15 cellular contexts compared by ENCODE assay signal in the genomic region with DNA sequence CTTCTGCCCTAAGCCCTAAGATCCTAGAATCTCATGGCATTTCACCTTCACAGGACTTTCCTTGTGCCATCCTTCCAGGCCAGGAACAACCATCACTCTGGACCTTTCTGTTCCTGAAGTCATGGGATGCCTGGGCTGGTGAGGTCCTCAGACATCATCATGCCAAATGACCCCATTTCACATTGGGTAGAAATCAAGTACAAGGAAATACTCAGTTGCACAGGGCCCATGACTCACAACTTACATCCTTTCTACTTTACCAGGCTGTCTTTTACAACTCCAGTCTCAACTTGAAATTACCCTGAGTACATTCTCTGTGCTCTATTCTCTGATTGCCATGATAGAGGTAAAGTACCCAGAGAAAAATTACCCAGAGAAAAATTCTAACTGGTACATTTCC.
DNase-seq lines count a peak whose midpoint lies in the region; ATAC-seq, FAIRE-seq and TF ChIP-seq lines count a peak whose summit lies in the region.
"Had no signal": no experiment of that assay in that cellular context is flagged by ENCODE, and none has a peak within 500 bp of the region (broad histone marks: within the 10 kb centered on the region; RNA-seq: fewer than 3 reads in every experiment).

No MANE protein-coding gene starts in this region.

- TF ChIP-seq CTCF in epithelial cell of proximal tubule (conservative IDR thresholded peaks at IDR 0.05; ENCODE audit: low read depth, low read length), result no peak

- POLR2A ChIA-PET in T-cell (lab: Charles Lee), result no interaction called here

- H3K4me3 ChIP-seq in GM23248 (no peak overlapping the region), epithelial cell of proximal tubule (ENCODE audit: low read depth, low read length) (no peak overlapping the region), small intestine (ENCODE audit: low read depth in 1 of 2, low read length in 2 of 2) (no peak overlapping the region)
- H3K4me3 ChIP-seq: BLaER1 treated with 17β-estradiol and CSF1 and Interleukin-3, amounts not matched to agents 10 nM and 100 nM; GM12878; testis had no signal

- no peaks in the 10 kb centered on the region for H3K27me3 ChIP-seq in GM23248 (replicated peaks; ENCODE audit: insufficient read depth)
- no peaks in the 10 kb centered on the region for H3K27me3 ChIP-seq in small intestine (ENCODE audit: control insufficient read depth in 2 of 2, insufficient read depth in 2 of 2, low read length in 2 of 2)
- H3K27me3 ChIP-seq: BLaER1 treated with 17β-estradiol and CSF1 and Interleukin-3, amounts not matched to agents 10 nM and 100 nM; testis had no signal

- no peak overlapping the region for H3K4me3 Mint-ChIP-seq in T-cell

- no peaks in the 10 kb centered on the region for H3K36me3 ChIP-seq in GM23248 (ENCODE audit: low read depth)
- H3K36me3 ChIP-seq in small intestine (ENCODE audit: control insufficient read depth in 2 of 2, insufficient read depth in 2 of 2, low read length in 2 of 2), result no peaks in the 10 kb centered on the region
- H3K36me3 ChIP-seq: BLaER1 treated with 17β-estradiol and CSF1 and Interleukin-3, amounts not matched to agents 10 nM and 100 nM had no signal

- H4K20me1 ChIP-seq in GM23248 (ENCODE audit: insufficient read depth), result no peaks in the 10 kb centered on the region
- H4K20me1 ChIP-seq: BLaER1 treated with 17β-estradiol and CSF1 and Interleukin-3, amounts not matched to agents 10 nM and 100 nM had no signal

- H3K36me3 Mint-ChIP-seq in T-cell, result no peaks in the 10 kb centered on the region

- H3K4me1 ChIP-seq in GM23248 (ENCODE audit: insufficient read depth), result no peaks in the 10 kb centered on the region
- peaks cover 6 to 7% of the 10 kb centered on the region in 2 donors for H3K4me1 ChIP-seq in small intestine (ENCODE audit: control insufficient read depth in 2 of 2, insufficient read depth in 1 of 2, low read depth in 1 of 2, low read length in 1 of 2)
- H3K4me1 ChIP-seq: testis had no signal

- H3K9me3 ChIP-seq in GM23248 (ENCODE audit: low read depth) (no peaks in the 10 kb centered on the region), small intestine (ENCODE audit: control insufficient read depth, low read depth) (no peaks in the 10 kb centered on the region)
- H3K9me3 ChIP-seq: testis had no signal

- H3K9me2 ChIP-seq in GM23248 (ENCODE audit: insufficient read depth), result no peaks in the 10 kb centered on the region

- H3K4me2 ChIP-seq in GM23248 (ENCODE audit: unreplicated experiment), result no peak overlapping the region

- DNase-seq in GM23248 (peak; percentile 38), T-cell (no peak), epithelial cell of proximal tubule (ENCODE audit: low read depth) (peak; percentile 22), small intestine (peak; percentile 35), foreskin melanocyte (no peak), amygdala (lab: John Stamatoyannopoulos, UW) (no peak)
- DNase-seq: activated CD4-positive, alpha-beta T cell treated with anti-CD3 and anti-CD28 coated beads, Interleukin-2, amount 50 U/mL, for 4 hours; left cardiac atrium; MM.1S; NCI-H774 had no signal

- no peaks in the 10 kb centered on the region for H3K79me2 ChIP-seq in GM23248 (ENCODE audit: insufficient read depth)

- CTCF ChIA-PET in T-cell (lab: Charles Lee), result no interaction called here

- H3K9ac ChIP-seq in GM23248, result no peak overlapping the region
- H3K9ac ChIP-seq: BLaER1 treated with 17β-estradiol and CSF1 and Interleukin-3, amounts not matched to agents 10 nM and 100 nM had no signal

- peak overlapping the region; percentile 71 to 83 for H3K27ac Mint-ChIP-seq in T-cell

- peaks cover 0 to 4% (median 0%) of the 10 kb centered on the region in 3 donors for H3K9me3 Mint-ChIP-seq in T-cell

- H2AFZ ChIP-seq in GM23248, result no peak overlapping the region

- H3K27ac ChIP-seq in GM23248 (no peak overlapping the region), small intestine (ENCODE audit: low read depth in 1 of 2, low read length in 1 of 2) (peak overlapping the region; percentile 8 to 69)
- H3K27ac ChIP-seq: BLaER1 treated with 17β-estradiol and CSF1 and Interleukin-3, amounts not matched to agents 10 nM and 100 nM; testis had no signal

- H3K27me3 Mint-ChIP-seq in T-cell, result no peaks in the 10 kb centered on the region

- peak in 2 of 4 experiments; percentile 37 to 51 for ATAC-seq in T-cell (replicated peaks in 1 of 4)
- no peak for ATAC-seq in HG03439 (IDR thresholded peaks at IDR 0.05; ENCODE audit: unreplicated experiment)
- ATAC-seq: GM12878 had no signal

- no peaks in the 10 kb centered on the region for H3F3A ChIP-seq in GM23248 (ENCODE audit: insufficient read depth)

- peaks cover 38 to 77% (median 62%) of the 10 kb centered on the region in 3 donors for H3K4me1 Mint-ChIP-seq in T-cell

- in situ Hi-C loops in GM23248 (cut with MboI), result no loop called here

- FAIRE-seq in small intestine (lab: Jason Lieb, UNC), result no peak
- FAIRE-seq: GM12878, HTR-8/SVneo had no signal

Comparison
In these comparisons a context has a peak if more than half of its experiments do, and no peak if none do; other contexts are left out.
1. DNase-seq: peak in GM23248 (single experiment), epithelial cell of proximal tubule (single experiment) and small intestine (single experiment); none in T-cell (0 of 34), foreskin melanocyte (single experiment) and amygdala (0 of 56).